ENCODE assay signal across 2 cellular contexts in the genomic region with DNA sequence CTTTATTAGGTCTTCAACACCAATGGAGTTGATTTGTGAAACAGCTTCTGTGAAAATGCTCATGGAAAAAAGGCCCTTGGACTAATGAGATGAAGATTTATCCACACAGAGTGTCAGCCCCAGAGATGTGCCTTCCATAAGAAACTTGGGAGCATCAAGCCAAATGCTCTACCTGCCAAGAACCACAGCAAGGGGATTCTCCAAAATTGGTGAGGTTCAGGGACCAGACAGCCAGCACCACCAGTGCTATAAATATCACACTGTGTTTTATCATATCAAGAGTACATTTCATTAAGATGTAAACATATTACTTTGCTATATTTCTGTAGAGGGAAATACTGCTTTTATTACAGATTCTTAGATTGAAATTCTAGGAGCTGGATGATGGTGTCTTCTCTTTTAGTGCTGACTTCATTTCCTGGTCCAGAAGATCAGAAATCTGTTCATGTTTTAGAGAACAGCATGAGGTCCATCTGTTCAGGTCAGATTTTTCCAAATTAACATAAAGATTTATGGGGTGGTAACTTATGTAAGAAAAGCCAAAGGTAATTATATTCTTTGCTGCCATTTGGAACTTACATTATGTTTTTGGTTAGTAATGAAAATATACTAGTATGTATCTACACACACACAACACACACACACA.
TF ChIP-seq lines count a peak whose summit lies in the region.

No MANE protein-coding gene starts in this region.

TF ChIP-seq in A549, 52 proteins besides CTCF, POLR2A, EP300 and RAD21:
- TF ChIP-seq TP53 (CRISPR knock-in tag; IDR thresholded peaks at IDR 0.05) (no peak), FOSB (CRISPR knock-in tag; IDR thresholded peaks at IDR 0.05) (no peak), NPAS2 (CRISPR knock-in tag; IDR thresholded peaks at IDR 0.05; ENCODE audit: borderline replicate concordance) (no peak), JUN (IDR thresholded peaks at IDR 0.05) (no peak), HEYL (CRISPR knock-in tag; IDR thresholded peaks at IDR 0.05) (no peak), HOXB13 (CRISPR knock-in tag; IDR thresholded peaks at IDR 0.05; ENCODE audit: low read depth) (no peak), RFX5 (IDR thresholded peaks at IDR 0.05) (no peak), RNF2 (IDR thresholded peaks at IDR 0.05; ENCODE audit: borderline replicate concordance, low read depth) (no peak), EHMT2 (IDR thresholded peaks at IDR 0.05; ENCODE audit: low read depth) (no peak), MAFK (IDR thresholded peaks at IDR 0.05; ENCODE audit: partially characterized antibody) (no peak), EHF (CRISPR knock-in tag; IDR thresholded peaks at IDR 0.05) (no peak)
- TF ChIP-seq, protein P1, sequence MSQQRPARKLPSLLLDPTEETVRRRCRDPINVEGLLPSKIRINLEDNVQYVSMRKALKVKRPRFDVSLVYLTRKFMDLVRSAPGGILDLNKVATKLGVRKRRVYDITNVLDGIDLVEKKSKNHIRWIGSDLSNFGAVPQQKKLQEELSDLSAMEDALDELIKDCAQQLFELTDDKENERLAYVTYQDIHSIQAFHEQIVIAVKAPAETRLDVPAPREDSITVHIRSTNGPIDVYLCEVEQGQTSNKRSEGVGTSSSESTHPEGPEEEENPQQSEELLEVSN (IDR thresholded peaks at IDR 0.05; ENCODE audit: borderline replicate concordance, low read depth) = no peak
- TF ChIP-seq, protein P2, sequence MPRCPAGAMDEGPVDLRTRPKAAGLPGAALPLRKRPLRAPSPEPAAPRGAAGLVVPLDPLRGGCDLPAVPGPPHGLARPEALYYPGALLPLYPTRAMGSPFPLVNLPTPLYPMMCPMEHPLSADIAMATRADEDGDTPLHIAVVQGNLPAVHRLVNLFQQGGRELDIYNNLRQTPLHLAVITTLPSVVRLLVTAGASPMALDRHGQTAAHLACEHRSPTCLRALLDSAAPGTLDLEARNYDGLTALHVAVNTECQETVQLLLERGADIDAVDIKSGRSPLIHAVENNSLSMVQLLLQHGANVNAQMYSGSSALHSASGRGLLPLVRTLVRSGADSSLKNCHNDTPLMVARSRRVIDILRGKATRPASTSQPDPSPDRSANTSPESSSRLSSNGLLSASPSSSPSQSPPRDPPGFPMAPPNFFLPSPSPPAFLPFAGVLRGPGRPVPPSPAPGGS (IDR thresholded peaks at IDR 0.05) = no peak

TF ChIP-seq in GM23338, 12 proteins besides CTCF, POLR2A, EP300 and RAD21:
- no peak for TF ChIP-seq EZH2 (IDR thresholded peaks at IDR 0.05; ENCODE audit: low read depth, unreplicated experiment)
TF ChIP-seq in GM23338: peak in this region for 0.
